ENCODE assay signal across 17 cellular contexts in the genomic region with DNA sequence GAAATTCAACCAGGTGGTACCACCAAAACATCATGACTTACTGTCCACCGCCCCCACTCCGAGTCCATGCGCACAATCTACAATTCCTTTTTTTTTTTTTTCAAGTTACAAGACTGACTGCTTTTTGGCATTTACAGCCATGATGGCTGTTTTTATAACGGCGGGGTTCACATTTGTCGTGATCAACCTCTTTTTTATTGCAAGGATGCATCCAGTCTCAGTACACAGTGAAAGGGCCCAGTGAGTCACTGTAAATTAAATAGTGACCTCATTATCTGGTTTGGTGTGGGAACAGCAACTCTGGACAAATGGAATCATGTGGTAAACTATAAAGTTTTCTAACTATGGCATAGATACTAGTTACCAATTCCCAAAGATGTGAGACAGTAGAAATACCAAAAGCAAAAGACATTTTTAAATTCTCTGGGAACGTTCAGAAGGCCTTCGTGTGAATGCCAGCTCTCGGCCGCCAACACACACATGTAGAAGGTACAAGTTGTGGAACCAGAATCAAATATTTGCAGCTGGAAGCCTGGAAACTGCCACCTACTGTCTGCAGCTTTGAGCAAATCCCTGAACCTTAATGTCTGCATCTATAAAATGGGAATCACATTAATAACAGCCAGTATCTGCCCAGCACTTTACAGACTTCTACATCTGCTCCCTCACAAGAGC. TPM values are rescaled to one million over a fixed set of nuclear protein-coding genes. Genes with fewer than 3 reads are reported as not detected.
A peak's percentile ranks its signal among the peaks of the same experiment; 100 is the strongest.
DNase-seq lines count a peak whose midpoint lies in the region; ATAC-seq, FAIRE-seq and TF ChIP-seq lines count a peak whose summit lies in the region.
"Had no signal": no experiment of that assay in that cellular context is flagged by ENCODE, and none has a peak within 500 bp of the region (broad histone marks: within the 10 kb centered on the region; RNA-seq: fewer than 3 reads in every experiment).

No MANE protein-coding gene starts in this region.

- H4K91ac ChIP-seq in mesenchymal stem cell (ENCODE audit: low read length), result no peak overlapping the region

- intact Hi-C loops in left cardiac atrium (cut with DNase I), result no loop called here
- intact Hi-C loops in A673 (cut with micrococcal nuclease; ENCODE audit: unreplicated experiment), result no loop called here

- CTCF ChIA-PET in A673 (lab: Charles Lee), result interaction anchor here (0.7 kb wide), 1 partner anchor 34 kb away, joined by 7 read pairs; no protein-coding TSS in a partner anchor

- FAIRE-seq in astrocyte (lab: Jason Lieb, UNC), result peak; percentile 23
- FAIRE-seq: colon had no signal

- no peak overlapping the region for H3K4me3 Mint-ChIP-seq in astrocyte (ENCODE audit: unreplicated experiment)
- H3K4me3 Mint-ChIP-seq: activated naive CD8-positive, alpha-beta T cell treated with anti-CD3 and anti-CD28 coated beads for 36 hours had no signal

- H3K36me3 ChIP-seq in astrocyte (ENCODE audit: insufficient read depth, low read length) (no peaks in the 10 kb centered on the region), mesenchymal stem cell (ENCODE audit: control insufficient read depth in 1 of 2, insufficient read depth in 2 of 2, low read depth in 1 of 2, low read length in 2 of 2) (no peaks in the 10 kb centered on the region), A673 (ENCODE audit: insufficient read depth, low read length, poor library complexity, severe bottlenecking) (no peaks in the 10 kb centered on the region)
- H3K36me3 ChIP-seq: BLaER1 treated with 17β-estradiol and CSF1 and Interleukin-3, amounts not matched to agents 10 nM and 100 nM; WERI-Rb-1 had no signal

- TF ChIP-seq CTCF in astrocyte (IDR thresholded peaks at IDR 0.05; ENCODE audit: insufficient read depth, low read depth, low read length) (no peak), A673 (conservative IDR thresholded peaks at IDR 0.05; ENCODE audit: low read depth, low read length) (no peak)

- H3K79me2 ChIP-seq in astrocyte (ENCODE audit: insufficient read depth, low read length), result peaks cover 83% of the 10 kb centered on the region

- H2AK5ac ChIP-seq in mesenchymal stem cell (ENCODE audit: low read length, severe bottlenecking), result peak overlapping the region; percentile 64

- H3K36me3 Mint-ChIP-seq in astrocyte (ENCODE audit: low read depth, unreplicated experiment), result no peaks in the 10 kb centered on the region
- H3K36me3 Mint-ChIP-seq: activated naive CD8-positive, alpha-beta T cell treated with anti-CD3 and anti-CD28 coated beads for 36 hours had no signal

- H3K4me3 ChIP-seq in astrocyte (ENCODE audit: insufficient read depth, low read depth, low read length) (peak overlapping the region; percentile 74), mesenchymal stem cell (ENCODE audit: insufficient read depth in 1 of 2, low read depth in 1 of 2, low read length in 2 of 2) (no peak overlapping the region), A673 (ENCODE audit: low read depth, low read length, poor library complexity, severe bottlenecking) (no peak overlapping the region)
- H3K4me3 ChIP-seq: BLaER1 treated with 17β-estradiol and CSF1 and Interleukin-3, amounts not matched to agents 10 nM and 100 nM had no signal

- no peak overlapping the region for H3K23ac ChIP-seq in mesenchymal stem cell (ENCODE audit: low read length in 2 of 2)

- H3K27me3 ChIP-seq in astrocyte (ENCODE audit: insufficient read depth, low read length) (no peaks in the 10 kb centered on the region), mesenchymal stem cell (ENCODE audit: control insufficient read depth in 1 of 2, insufficient read depth in 1 of 2, low read length in 2 of 2) (peaks cover 0 to 49% of the 10 kb centered on the region in 2 experiments), A673 (replicated peaks; ENCODE audit: insufficient read depth, low read depth, low read length, poor library complexity) (peaks cover 36% of the 10 kb centered on the region)

- no peak overlapping the region for H4K8ac ChIP-seq in mesenchymal stem cell (ENCODE audit: low read length)

- no peak overlapping the region for H3K18ac ChIP-seq in mesenchymal stem cell (ENCODE audit: low read depth in 1 of 2, low read length in 2 of 2)

- no peak overlapping the region for H3K14ac ChIP-seq in mesenchymal stem cell (ENCODE audit: low read length in 2 of 2)

- H3K9me3 ChIP-seq in astrocyte (ENCODE audit: insufficient read depth, low read depth, low read length) (no peaks in the 10 kb centered on the region), mesenchymal stem cell (ENCODE audit: control insufficient read depth, low read length) (no peaks in the 10 kb centered on the region), A673 (ENCODE audit: low read depth, low read length, poor library complexity, severe bottlenecking) (no peaks in the 10 kb centered on the region)
- H3K9me3 ChIP-seq: BLaER1 treated with 17β-estradiol and CSF1 and Interleukin-3, amounts not matched to agents 10 nM and 100 nM had no signal

- no peak overlapping the region for H2BK120ac ChIP-seq in mesenchymal stem cell (ENCODE audit: low read depth, low read length)

- H2AFZ ChIP-seq in astrocyte (ENCODE audit: low read depth, low read length) (no peak overlapping the region), mesenchymal stem cell (ENCODE audit: low read depth, low read length) (no peak overlapping the region)

- H3K27me3 Mint-ChIP-seq in astrocyte (ENCODE audit: low read depth, unreplicated experiment), result peaks cover 49% of the 10 kb centered on the region

- H3K4me1 ChIP-seq in astrocyte (ENCODE audit: insufficient read depth, low read length) (peaks cover 73% of the 10 kb centered on the region), mesenchymal stem cell (ENCODE audit: control insufficient read depth, insufficient read depth, low read depth, low read length) (peaks cover 32% of the 10 kb centered on the region), A673 (ENCODE audit: insufficient read depth, low read length, poor library complexity, severe bottlenecking) (peaks cover 6% of the 10 kb centered on the region)

- peak overlapping the region; percentile 95 for H3K9ac ChIP-seq in astrocyte (ENCODE audit: low read length)
- H3K9ac ChIP-seq in mesenchymal stem cell (ENCODE audit: low read length), result peak overlapping the region; percentile 81
- H3K9ac ChIP-seq: BLaER1 treated with 17β-estradiol and CSF1 and Interleukin-3, amounts not matched to agents 10 nM and 100 nM had no signal

- H3K4me2 ChIP-seq in astrocyte (ENCODE audit: low read length) (peak overlapping the region; percentile 94), mesenchymal stem cell (ENCODE audit: low read length, poor library complexity, severe bottlenecking) (peak overlapping the region; percentile 46)
- H3K4me2 ChIP-seq: BLaER1 treated with 17β-estradiol and CSF1 and Interleukin-3, amounts not matched to agents 10 nM and 100 nM had no signal

- peak overlapping the region; percentile 77 for H2BK5ac ChIP-seq in mesenchymal stem cell (ENCODE audit: low read depth, low read length, poor library complexity, severe bottlenecking)

- POLR2A ChIA-PET in A673 (lab: Charles Lee; ENCODE audit: low non-redundant PET), result no interaction called here

- H3K27ac Mint-ChIP-seq in astrocyte (ENCODE audit: unreplicated experiment), result no peak overlapping the region
- H3K27ac Mint-ChIP-seq: activated naive CD8-positive, alpha-beta T cell treated with anti-CD3 and anti-CD28 coated beads for 36 hours had no signal

- H3K27ac ChIP-seq in astrocyte (ENCODE audit: low read depth, low read length) (peak overlapping the region; percentile 100), mesenchymal stem cell (ENCODE audit: low read length, poor library complexity, severe bottlenecking) (peak overlapping the region; percentile 99), A673 (ENCODE audit: low read depth, low read length, poor library complexity, severe bottlenecking) (no peak overlapping the region)
- H3K27ac ChIP-seq: BLaER1 treated with 17β-estradiol and CSF1 and Interleukin-3, amounts not matched to agents 10 nM and 100 nM; WERI-Rb-1 had no signal

- no peak overlapping the region for H3K4ac ChIP-seq in mesenchymal stem cell (ENCODE audit: low read depth in 1 of 2, low read length in 2 of 2)

- H3K4me1 Mint-ChIP-seq in astrocyte (ENCODE audit: low read depth, unreplicated experiment), result peaks cover 3% of the 10 kb centered on the region
- H3K4me1 Mint-ChIP-seq: activated naive CD8-positive, alpha-beta T cell treated with anti-CD3 and anti-CD28 coated beads for 36 hours had no signal

- WGBS in mesenchymal stem cell, result 87% methylated on average over 10 of the region's 10 CpGs

- no TSS peak for BruUV-seq in A673 (replicated peaks; lab: Mats Ljungman, UMichigan)

- no peak overlapping the region for H2BK15ac ChIP-seq in mesenchymal stem cell (ENCODE audit: low read depth, poor library complexity, severe bottlenecking)

- no peak for ATAC-seq in left cardiac atrium
- no peak for ATAC-seq in HG03135 (IDR thresholded peaks at IDR 0.05; ENCODE audit: unreplicated experiment)

- H3K79me1 ChIP-seq in mesenchymal stem cell (replicated peaks; ENCODE audit: low read length, poor library complexity, severe bottlenecking), result no peaks in the 10 kb centered on the region

- H4K20me1 ChIP-seq in astrocyte (ENCODE audit: insufficient read depth, low read length), result no peaks in the 10 kb centered on the region

- DNase-seq in AG08396 (ENCODE audit: low spot score) (peak; percentile 29), HT1080 (ENCODE audit: low read depth) (peak; percentile 79), astrocyte (ENCODE audit: low read depth) (peak; percentile 87), mesenchymal stem cell (peak; percentile 37), left cardiac atrium (no peak), A673 (ENCODE audit: low spot score) (no peak)
- DNase-seq in stimulated activated CD4-positive, alpha-beta T cell treated with anti-CD3 and anti-CD28 coated beads, Interleukin-15, amount 100 ng/mL, for 24 hours, result no peak
- DNase-seq: activated naive CD8-positive, alpha-beta T cell treated with anti-CD3 and anti-CD28 coated beads for 36 hours; Kasumi-1; mesendoderm; NCI-H187 treated with DMSO at 0.1 percent for 48 hours; NCI-H774; occipital lobe; WERI-Rb-1 had no signal

- no peaks in the 10 kb centered on the region for H3K9me3 Mint-ChIP-seq in astrocyte (ENCODE audit: unreplicated experiment)
- H3K9me3 Mint-ChIP-seq: activated naive CD8-positive, alpha-beta T cell treated with anti-CD3 and anti-CD28 coated beads for 36 hours had no signal

- H2BK12ac ChIP-seq in mesenchymal stem cell (ENCODE audit: low read length in 2 of 2), result no peak overlapping the region

RNA-seq across cellular contexts. Expression of gene GLIS1, which starts 4.9 kb away (rescaled TPM):
- 0.20 and 0.71 TPM in 2 replicates for total RNA-seq in HT1080 (2014; rRNA removed; shearing (Covaris generic))
- polyA plus RNA-seq in HT1080 (2015; cell fraction: cytosol; rRNA removed), result 1.7 and 1.9 TPM in 2 replicates
- 1.6 and 2.6 TPM in 2 replicates for polyA plus RNA-seq in HT1080 (2015; cell fraction: nucleus; rRNA removed)
- total RNA-seq in astrocyte (0.07 TPM in 1 of 2 replicates, not detected in the other), left cardiac atrium (under 1 TPM; 0.37 to 0.44 TPM), A673 (2021) (0.13 and 0.24 TPM in 2 replicates)
- polyA plus RNA-seq in mesenchymal stem cell (2013, experiment 1 of 2), result 0.29 TPM
- 0.29 TPM for polyA plus RNA-seq in mesenchymal stem cell (2013, experiment 2 of 2)
- total RNA-seq: occipital lobe had no signal

Comparison
In these comparisons a context has a peak if more than half of its experiments do, and no peak if none do; other contexts are left out.
1. DNase-seq: peak in AG08396 (single experiment), HT1080 (single experiment), astrocyte (single experiment) and mesenchymal stem cell (single experiment); none in left cardiac atrium (single experiment), A673 (single experiment) and stimulated activated CD4-positive, alpha-beta T cell treated with anti-CD3 and anti-CD28 coated beads, Interleukin-15, amount 100 ng/mL, for 24 hours (single experiment).